13 cellular contexts compared by ENCODE assay signal in the genomic region with DNA sequence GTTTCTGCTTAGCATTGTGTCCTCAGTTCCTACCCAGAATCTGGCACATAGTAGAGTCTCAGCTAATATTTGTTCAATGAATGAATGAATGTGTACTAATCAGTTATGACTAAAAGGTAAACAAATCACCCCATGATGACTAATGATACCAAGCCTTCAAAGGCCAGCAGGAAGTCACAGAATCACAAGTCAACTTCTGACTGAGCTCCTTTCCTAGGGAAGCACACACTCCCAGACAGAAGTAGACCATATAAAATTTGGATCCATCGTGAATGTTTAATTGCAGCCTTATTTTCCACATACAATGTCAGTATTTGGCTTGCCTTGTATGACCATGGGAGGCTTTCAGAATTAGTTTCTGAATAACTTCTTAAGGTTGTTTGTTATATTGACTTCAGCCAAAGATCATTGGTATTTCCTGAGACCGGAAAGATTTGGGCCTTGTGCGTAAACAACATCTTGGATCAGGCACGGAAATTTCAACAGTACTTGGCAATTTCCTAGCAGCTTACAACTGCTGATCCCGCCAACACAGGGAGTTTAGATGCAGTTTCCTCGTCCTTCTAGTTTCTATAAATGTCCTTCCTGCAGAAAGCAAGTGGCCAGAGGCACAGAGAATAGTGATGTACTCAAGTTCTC.
DNase-seq lines count a peak whose midpoint lies in the region; ATAC-seq and TF ChIP-seq lines count a peak whose summit lies in the region.
"Had no signal": no experiment of that assay in that cellular context is flagged by ENCODE, and none has a peak within 500 bp of the region (broad histone marks: within the 10 kb centered on the region; RNA-seq: fewer than 3 reads in every experiment).

No MANE protein-coding gene starts in this region.

- ATAC-seq in stimulated activated naive CD8-positive, alpha-beta T cell treated with anti-CD3 and anti-CD28 coated beads, Interleukin-15, amount 100 ng/mL, for 72 hours, result no peak
- no peak for ATAC-seq in effector memory CD8-positive, alpha-beta T cell (replicated peaks)

- H3K27ac ChIP-seq in VCaP, result peak overlapping the region; percentile 77
- H3K27ac ChIP-seq in SJCRH30, result no peak overlapping the region
- H3K27ac ChIP-seq: neural progenitor cell had no signal

- H3K4me3 Mint-ChIP-seq in stimulated activated naive CD8-positive, alpha-beta T cell treated with anti-CD3 and anti-CD28 coated beads, Interleukin-15, amount 100 ng/mL, for 72 hours, result no peak overlapping the region
- H3K4me3 Mint-ChIP-seq in effector memory CD8-positive, alpha-beta T cell, result no peak overlapping the region
- H3K4me3 Mint-ChIP-seq: activated naive CD8-positive, alpha-beta T cell; CD14-positive monocyte; HFFc6; neural progenitor cell had no signal

- H3K4me1 Mint-ChIP-seq in stimulated activated naive CD8-positive, alpha-beta T cell treated with anti-CD3 and anti-CD28 coated beads, Interleukin-15, amount 100 ng/mL, for 72 hours, result peaks cover 12% of the 10 kb centered on the region
- peaks cover 5 to 16% of the 10 kb centered on the region in 2 donors for H3K4me1 Mint-ChIP-seq in effector memory CD8-positive, alpha-beta T cell (ENCODE audit: low read depth in 2 of 2)

- H3K36me3 Mint-ChIP-seq in effector memory CD8-positive, alpha-beta T cell (ENCODE audit: insufficient read depth), result no peaks in the 10 kb centered on the region
- H3K36me3 Mint-ChIP-seq: activated naive CD8-positive, alpha-beta T cell; CD14-positive monocyte; neural progenitor cell had no signal

- H3K27me3 ChIP-seq in SJCRH30, result no peaks in the 10 kb centered on the region
- H3K27me3 ChIP-seq: neural progenitor cell had no signal

- no peaks in the 10 kb centered on the region for H3K9me3 ChIP-seq in SJCRH30 (replicated peaks)

- H3K36me3 ChIP-seq in SJCRH30, result no peaks in the 10 kb centered on the region
- H3K36me3 ChIP-seq: neural progenitor cell had no signal

- H3K4me1 ChIP-seq in SJCRH30, result no peaks in the 10 kb centered on the region

- H3K4me3 ChIP-seq in SJCRH30, result no peak overlapping the region
- H3K4me3 ChIP-seq: neural progenitor cell had no signal

- H3K27ac Mint-ChIP-seq in stimulated activated naive CD8-positive, alpha-beta T cell treated with anti-CD3 and anti-CD28 coated beads, Interleukin-15, amount 100 ng/mL, for 72 hours, result no peak overlapping the region
- H3K27ac Mint-ChIP-seq in effector memory CD8-positive, alpha-beta T cell, result no peak overlapping the region
- H3K27ac Mint-ChIP-seq: activated naive CD8-positive, alpha-beta T cell; CD14-positive monocyte; HFFc6 had no signal

- H3K27me3 Mint-ChIP-seq in stimulated activated naive CD8-positive, alpha-beta T cell treated with anti-CD3 and anti-CD28 coated beads, Interleukin-15, amount 100 ng/mL, for 72 hours, result no peaks in the 10 kb centered on the region
- H3K27me3 Mint-ChIP-seq in effector memory CD8-positive, alpha-beta T cell, result peaks cover 0 to 1% of the 10 kb centered on the region in 2 donors

- DNase-seq in Ammon's horn (ENCODE audit: low spot score) (peak; percentile 56), glomerular endothelial cell (ENCODE audit: extremely low read depth, low read depth, low spot score) (peak; percentile 96), pulmonary artery endothelial cell (ENCODE audit: low read depth, low spot score) (peak; percentile 81), SJCRH30 (no peak)
- DNase-seq in stimulated activated naive CD8-positive, alpha-beta T cell treated with anti-CD3 and anti-CD28 coated beads, Interleukin-15, amount 100 ng/mL, for 72 hours, result no peak
- no peak for DNase-seq in effector memory CD8-positive, alpha-beta T cell
- no peak for DNase-seq in activated T-cell treated with anti-CD3 and anti-CD28 coated beads, Interleukin-2, amount 50 U/mL, for 48 hours
- DNase-seq: HFFc6, NCI-H226 had no signal

- no peaks in the 10 kb centered on the region for H3K9me3 Mint-ChIP-seq in stimulated activated naive CD8-positive, alpha-beta T cell treated with anti-CD3 and anti-CD28 coated beads, Interleukin-15, amount 100 ng/mL, for 72 hours
- no peaks in the 10 kb centered on the region for H3K9me3 Mint-ChIP-seq in effector memory CD8-positive, alpha-beta T cell
- H3K9me3 Mint-ChIP-seq: CD14-positive monocyte, neural progenitor cell had no signal

- TF ChIP-seq CTCF in VCaP (conservative IDR thresholded peaks at IDR 0.05), result no peak

Comparison
In these comparisons a context has a peak if more than half of its experiments do, and no peak if none do; other contexts are left out.
1. DNase-seq: peak in Ammon's horn (single experiment), glomerular endothelial cell (single experiment) and pulmonary artery endothelial cell (single experiment); none in SJCRH30 (0 of 2), stimulated activated naive CD8-positive, alpha-beta T cell treated with anti-CD3 and anti-CD28 coated beads, Interleukin-15, amount 100 ng/mL, for 72 hours (0 of 2), effector memory CD8-positive, alpha-beta T cell (0 of 3) and activated T-cell treated with anti-CD3 and anti-CD28 coated beads, Interleukin-2, amount 50 U/mL, for 48 hours (0 of 2).